In the genomic region with DNA sequence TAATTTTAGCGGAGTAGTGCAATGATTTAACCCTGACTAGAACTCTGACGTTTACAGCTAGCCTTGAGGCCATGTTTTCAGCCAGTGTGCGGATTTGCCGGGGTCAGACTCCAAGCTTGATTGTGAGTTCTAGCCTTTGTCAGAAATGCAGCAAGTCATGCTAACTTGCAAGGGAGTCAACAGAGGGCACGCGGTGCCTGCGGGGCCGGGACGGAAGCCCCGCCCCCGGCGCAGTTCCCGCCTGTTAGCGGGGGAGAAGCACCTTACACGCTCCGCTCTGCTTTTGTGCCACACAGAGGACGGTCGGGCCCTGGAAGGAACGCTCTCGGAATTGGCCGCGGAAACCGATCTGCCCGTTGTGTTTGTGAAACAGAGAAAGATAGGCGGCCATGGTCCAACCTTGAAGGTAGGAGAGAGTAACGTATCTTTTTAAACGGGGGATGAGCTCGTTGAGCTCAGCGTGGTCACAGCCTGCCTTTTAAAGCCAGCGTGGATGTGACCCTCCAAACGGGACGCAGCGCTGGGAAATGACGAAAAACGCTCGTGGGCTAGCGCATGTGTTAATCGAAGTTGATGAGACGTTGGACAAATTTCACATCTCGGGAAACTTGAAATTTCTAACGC, we compare ENCODE assay signal across 8 cellular contexts. TPM values are rescaled to one million over a fixed set of nuclear protein-coding genes. Genes with fewer than 3 reads are reported as not detected.
DNase-seq lines count a peak whose midpoint lies in the region; ATAC-seq, FAIRE-seq and TF ChIP-seq lines count a peak whose summit lies in the region.

No MANE protein-coding gene starts in this region.

- H4K20me1 ChIP-seq in keratinocyte (ENCODE audit: control insufficient read depth, extremely low read depth, insufficient read depth, low read length): peaks cover 12% of the 10 kb centered on the region

- no peaks in the 10 kb centered on the region for H3K27me3 ChIP-seq in AG04450 (ENCODE audit: control insufficient read depth, insufficient read depth, low read length)
- H3K27me3 ChIP-seq in keratinocyte (ENCODE audit: control insufficient read depth, extremely low read depth, insufficient read depth, low read length): no peaks in the 10 kb centered on the region

- CTCF ChIA-PET in AG04450 (lab: Charles Lee): interaction anchor here (0.7 to 1.3 kb wide), 2 partner anchors 10 to 1340 kb away, joined by 3 read pairs; no protein-coding TSS in a partner anchor

- peaks cover 64% of the 10 kb centered on the region for H3K79me2 ChIP-seq in keratinocyte (ENCODE audit: control insufficient read depth, insufficient read depth, low read length)

- H3K4me3 ChIP-seq in AG04450 (ENCODE audit: low read depth, low read length) (peak overlapping the region; percentile 92), keratinocyte (ENCODE audit: control insufficient read depth in 2 of 3, extremely low read depth in 1 of 3, insufficient read depth in 2 of 3, low read depth in 1 of 3, low read length in 3 of 3) (peak overlapping the region; percentile 73 to 100 (median 100))

- dilution Hi-C loops in keratinocyte (cut with MboI; ENCODE audit: extremely low pct_ligation_motif_present, low sequenced_read_pairs): no loop called here

- H3K4me1 ChIP-seq in keratinocyte (ENCODE audit: control insufficient read depth, extremely low read depth, insufficient read depth, low read length): peaks cover 42% of the 10 kb centered on the region

- TF ChIP-seq CTCF in AG04450 (IDR thresholded peaks at IDR 0.05; ENCODE audit: low read depth, low read length) (no peak), keratinocyte (optimal IDR thresholded peaks at IDR 0.05 in 1 of 3, IDR thresholded peaks at IDR 0.05 in 1 of 3, conservative IDR thresholded peaks at IDR 0.05 in 1 of 3; ENCODE audit: extremely low read depth in 1 of 3, insufficient read depth in 2 of 3, low read length in 3 of 3) (peak in 1 of 3 experiments; percentile 12)

- H3K9ac ChIP-seq in keratinocyte (ENCODE audit: control insufficient read depth, extremely low read depth, insufficient read depth, low read length): peak overlapping the region; percentile 100

- H3K9me1 ChIP-seq in keratinocyte (ENCODE audit: control insufficient read depth, extremely low read depth, insufficient read depth, low read length): no peaks in the 10 kb centered on the region

- FAIRE-seq in keratinocyte (lab: Jason Lieb, UNC): peak; percentile 55

- in situ Hi-C loops in GM18951 (cut with MboI; ENCODE audit: low sequenced_read_pairs, unreplicated experiment): no loop called here

- no peak for DNase-seq in AG04450 (ENCODE audit: low read depth, low spot score)
- peak; percentile 91 for DNase-seq in NCI-H345 (lab: John Stamatoyannopoulos, UW)
- DNase-seq in activated CD4-positive, CD25-positive, alpha-beta regulatory T cell treated with anti-CD3 and anti-CD28 coated beads, Interleukin-2, amount 50 U/mL, for 16 hours (ENCODE audit: low read depth, low spot score): peak; percentile 70
- DNase-seq in cerebellar cortex (ENCODE audit: low spot score): peak; percentile 88
- DNase-seq in keratinocyte (ENCODE audit: low read depth, low spot score): no peak
- DNase-seq in stimulated activated CD4-positive, alpha-beta T cell treated with anti-CD3 and anti-CD28 coated beads, Interleukin-15, amount 100 ng/mL, for 24 hours: peak; percentile 89

- H3K27ac ChIP-seq in AG04450 (ENCODE audit: low read depth, low read length): peak overlapping the region; percentile 99
- H3K27ac ChIP-seq in keratinocyte (ENCODE audit: control insufficient read depth, insufficient read depth, low read length): peak overlapping the region; percentile 96

- POLR2A ChIA-PET in AG04450 (lab: Yijun Ruan, JAX): interaction anchor here (0.6 to 5.1 kb wide), 11 partner anchors 9 to 151 kb away, joined by 3 to 96 read pairs (median 6); partner anchors contain the start of genes EID3, NFYB and TXNRD1

- no peaks in the 10 kb centered on the region; the same call in 1 of the 2 replicates for H3K9me3 ChIP-seq in AG04450 (ENCODE audit: control insufficient read depth, insufficient read depth, low read length)
- no peaks in the 10 kb centered on the region for H3K9me3 ChIP-seq in keratinocyte (ENCODE audit: control insufficient read depth, low read depth, low read length)

- ATAC-seq in HG03196 (IDR thresholded peaks at IDR 0.05; ENCODE audit: unreplicated experiment): peak; percentile 47

- peaks cover 9 to 20% of the 10 kb centered on the region in 2 experiments for H3K36me3 ChIP-seq in keratinocyte (ENCODE audit: control insufficient read depth in 2 of 2, extremely low read depth in 1 of 2, insufficient read depth in 2 of 2, low read length in 2 of 2)

- H3K4me2 ChIP-seq in keratinocyte (ENCODE audit: control insufficient read depth, extremely low read depth, insufficient read depth, low read depth, low read length): peak overlapping the region; percentile 99

- peak; percentile 64 for TF ChIP-seq POLR2A in GM18951 (IDR thresholded peaks at IDR 0.05; ENCODE audit: extremely low read depth, insufficient read depth, insufficient read length)

- H2AFZ ChIP-seq in keratinocyte (ENCODE audit: control insufficient read depth, low read length): no peak overlapping the region

RNA-seq across cellular contexts. Expression of gene EID3, which starts 14.8 kb away (rescaled TPM):
- polyA plus RNA-seq in AG04450 (2011; rRNA removed): 1.8 and 2.5 TPM in 2 replicates
- 8.6 and 14.7 TPM in 2 replicates for polyA minus RNA-seq in AG04450 (2011; rRNA and poly(A)+ RNA removed)
- 0.75 to 1.8 TPM (median 1.2 TPM) in 3 replicates for polyA plus RNA-seq in keratinocyte
- 2.0 TPM for polyA plus RNA-seq in keratinocyte (2011; ENCODE audit: low read depth)
- 0.53 and 0.94 TPM in 2 replicates for polyA plus RNA-seq in keratinocyte (2011; cell fraction: cytosol; rRNA removed)
- 1.8 and 3.5 TPM in 2 replicates for polyA plus RNA-seq in keratinocyte (2011; cell fraction: nucleus; rRNA removed)
- polyA plus RNA-seq in keratinocyte (2012; ENCODE audit: low replicate concordance): 0.63 and 1.3 TPM in 2 replicates
- polyA minus RNA-seq in keratinocyte: 0.96 to 8.4 TPM (median 1.5 TPM) in 3 replicates
- polyA minus RNA-seq in keratinocyte (2011; cell fraction: cytosol; rRNA and poly(A)+ RNA removed): not detected
- 5.7 and 11.3 TPM in 2 replicates for polyA minus RNA-seq in keratinocyte (2011; cell fraction: nucleus; rRNA and poly(A)+ RNA removed)

Comparison
In these comparisons a context has a peak if more than half of its experiments do, and no peak if none do; other contexts are left out.
1. DNase-seq: peak in NCI-H345 (single experiment), activated CD4-positive, CD25-positive, alpha-beta regulatory T cell treated with anti-CD3 and anti-CD28 coated beads, Interleukin-2, amount 50 U/mL, for 16 hours (single experiment), cerebellar cortex (single experiment) and stimulated activated CD4-positive, alpha-beta T cell treated with anti-CD3 and anti-CD28 coated beads, Interleukin-15, amount 100 ng/mL, for 24 hours (single experiment); none in AG04450 (single experiment) and keratinocyte (single experiment).